In genomic region chr6:140345935-140346334, GRCh38 we compare ENCODE assay signal across 16 cellular contexts.
DNase-seq lines count a peak whose midpoint lies in the region; ATAC-seq and TF ChIP-seq lines count a peak whose summit lies in the region.
"Had no signal": no experiment of that assay in that cellular context is flagged by ENCODE, and none has a peak within 500 bp of the region (broad histone marks: within the 10 kb centered on the region; RNA-seq: fewer than 3 reads in every experiment).

No MANE protein-coding gene starts in this region.

- H3K4me3 ChIP-seq in left ventricle myocardium inferior (no peak overlapping the region), muscle layer of duodenum (ENCODE audit: low read depth in 1 of 2, low read length in 2 of 2) (no peak overlapping the region), upper lobe of left lung (no peak overlapping the region)
- H3K4me3 ChIP-seq: A549 had no signal

- H3K4me1 ChIP-seq in left ventricle myocardium inferior (peaks cover 41% of the 10 kb centered on the region), muscle layer of duodenum (ENCODE audit: control insufficient read depth in 1 of 2, insufficient read depth in 2 of 2, low read length in 2 of 2) (no peaks in the 10 kb centered on the region), upper lobe of left lung (peaks cover 0 to 12% (median 6%) of the 10 kb centered on the region in 4 donors)
- H3K4me1 ChIP-seq: A549, Caco-2 had no signal

- no peak for TF ChIP-seq EP300 in upper lobe of left lung (IDR thresholded peaks at IDR 0.05)

- H3K36me3 ChIP-seq in left ventricle myocardium inferior (no peaks in the 10 kb centered on the region), muscle layer of duodenum (ENCODE audit: control insufficient read depth in 1 of 2, insufficient read depth in 2 of 2, low read length in 2 of 2) (no peaks in the 10 kb centered on the region), upper lobe of left lung (no peaks in the 10 kb centered on the region)

- H3K27me3 ChIP-seq in left ventricle myocardium inferior (ENCODE audit: low read depth) (no peaks in the 10 kb centered on the region), muscle layer of duodenum (ENCODE audit: low read depth, low read length) (no peaks in the 10 kb centered on the region), upper lobe of left lung (no peaks in the 10 kb centered on the region)

- TF ChIP-seq POLR2A in upper lobe of left lung (IDR thresholded peaks at IDR 0.05), result no peak

- intact Hi-C loops in left ventricle myocardium inferior (cut with micrococcal nuclease), result no loop called here
- intact Hi-C loops in Right ventricle myocardium inferior (cut with DNase I), result no loop called here

- DNase-seq in left ventricle myocardium inferior (no peak), Right ventricle myocardium inferior (ENCODE audit: missing footprints) (no peak), dermis blood vessel endothelial cell (peak; percentile 30), upper lobe of left lung (no peak), NCI-H526 (lab: John Stamatoyannopoulos, UW) (no peak)
- no peak for DNase-seq in activated CD4-positive, alpha-beta T cell treated with anti-CD3 and anti-CD28 coated beads for 1 hour
- DNase-seq in activated naive CD4-positive, alpha-beta T cell treated with anti-CD3 and anti-CD28 coated beads, Interleukin-2, amount 50 U/mL, for 16 hours, result no peak
- DNase-seq: Caco-2, DMS53, MV-4-11, NCI-H1436, NCI-H2081 treated with DMSO at 0.1 percent for 48 hours, NCI-H524 treated with DMSO at 0.1 percent for 48 hours had no signal

- H3K9me3 ChIP-seq in left ventricle myocardium inferior (replicated peaks) (peaks cover 2% of the 10 kb centered on the region), muscle layer of duodenum (ENCODE audit: control insufficient read depth in 1 of 2, low read length in 2 of 2) (no peaks in the 10 kb centered on the region), upper lobe of left lung (no peaks in the 10 kb centered on the region)
- H3K9me3 ChIP-seq: A549, Caco-2 had no signal

- ATAC-seq in Right ventricle myocardium inferior (no peak), upper lobe of left lung (ENCODE audit: low FRiP score in 2 of 2) (no peak)
- ATAC-seq: A549 had no signal

- 70 to 82% methylated on average over 3 of the region's 3 CpGs for WGBS in upper lobe of left lung, 2 donors

- peak overlapping the region; percentile 64 for H3K27ac ChIP-seq in left ventricle myocardium inferior (replicated peaks)
- peak overlapping the region; percentile 48 for H3K27ac ChIP-seq in muscle layer of duodenum (ENCODE audit: low read length)
- peak overlapping the region in 3 of 4 donors; percentile 35 to 54 (median 43) for H3K27ac ChIP-seq in upper lobe of left lung
- H3K27ac ChIP-seq: A549, RWPE1 had no signal

- TF ChIP-seq CTCF in left ventricle myocardium inferior (IDR thresholded peaks at IDR 0.05; ENCODE audit: borderline replicate concordance), result no peak
- TF ChIP-seq CTCF in upper lobe of left lung (IDR thresholded peaks at IDR 0.05), result no peak
